ENCODE assay signal across 19 cellular contexts in the genomic region with DNA sequence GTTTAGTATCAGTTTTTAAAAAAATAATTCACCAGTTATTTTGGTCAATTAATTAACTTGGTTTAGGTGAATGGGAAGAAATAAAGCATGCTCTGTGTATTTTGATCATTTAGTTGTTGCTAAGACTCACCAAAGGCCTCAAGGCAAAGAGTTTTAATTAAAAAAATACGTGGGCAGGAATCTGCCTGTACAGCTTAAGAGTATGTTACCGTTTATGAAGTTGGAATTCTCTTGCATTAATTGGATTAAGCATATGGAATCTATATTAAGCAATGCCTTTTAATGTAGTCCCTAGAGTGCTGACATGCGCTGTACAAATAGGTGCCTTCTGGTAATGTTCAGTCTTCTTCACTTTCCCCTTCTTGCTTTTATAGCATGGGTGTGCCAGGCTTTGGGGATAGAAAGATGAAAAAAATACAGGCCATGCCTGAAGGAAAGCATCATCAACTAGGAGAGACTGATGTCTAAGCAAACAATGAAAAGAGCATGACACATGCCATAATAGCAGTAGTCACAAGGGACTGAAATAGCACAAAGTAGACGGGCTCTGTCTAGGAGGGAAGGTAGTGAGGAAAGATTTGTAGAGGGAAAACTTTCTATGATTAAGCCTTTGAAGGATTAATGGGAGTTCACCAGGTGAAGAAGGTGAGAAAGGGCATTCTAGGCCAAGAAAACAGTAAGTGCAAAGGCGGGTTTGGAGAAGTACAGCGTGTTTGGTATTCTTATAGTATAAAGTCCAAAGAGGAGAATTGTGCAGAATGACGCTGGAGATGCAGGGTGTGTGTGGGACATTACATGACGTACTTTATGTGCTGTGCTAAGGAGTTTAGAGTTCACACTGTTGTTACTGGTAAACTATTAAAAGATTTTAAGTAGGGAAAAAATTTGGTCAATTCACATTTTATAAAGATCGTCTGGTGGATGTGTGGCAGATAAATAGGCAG.
DNase-seq lines count a peak whose midpoint lies in the region; ATAC-seq and TF ChIP-seq lines count a peak whose summit lies in the region.
"Had no signal": no experiment of that assay in that cellular context is flagged by ENCODE, and none has a peak within 500 bp of the region (broad histone marks: within the 10 kb centered on the region; RNA-seq: fewer than 3 reads in every experiment).

No MANE protein-coding gene starts in this region.

- BruUV-seq in Caco-2 (replicated peaks; lab: Mats Ljungman, UMichigan) (no TSS peak), PC-3 (replicated peaks; lab: Mats Ljungman, UMichigan) (no TSS peak)

- TF ChIP-seq CTCF in Caco-2 (IDR thresholded peaks at IDR 0.05; ENCODE audit: insufficient read depth in 1 of 2, low read depth in 1 of 2, low read length in 1 of 2, severe bottlenecking in 1 of 2, unreplicated experiment in 1 of 2) (no peak), PC-3 (conservative IDR thresholded peaks at IDR 0.05; ENCODE audit: low read depth, low read length) (no peak), nephron progenitor cell (IDR thresholded peaks at IDR 0.05) (no peak), endothelial cell (IDR thresholded peaks at IDR 0.05; ENCODE audit: unreplicated experiment) (no peak), natural killer cell (IDR thresholded peaks at IDR 0.05) (no peak)

- no peaks in the 10 kb centered on the region for H3K4me1 ChIP-seq in Caco-2
- H3K4me1 ChIP-seq in PC-3 (ENCODE audit: insufficient read depth, low read length): no peaks in the 10 kb centered on the region

- H3K9ac ChIP-seq in PC-3 (ENCODE audit: low read length): no peak overlapping the region

- H3K27me3 Mint-ChIP-seq in Caco-2 (ENCODE audit: insufficient read depth, unreplicated experiment) (no peaks in the 10 kb centered on the region), nephron progenitor cell (ENCODE audit: low read depth, poor library complexity) (no peaks in the 10 kb centered on the region), endothelial cell (ENCODE audit: unreplicated experiment) (no peaks in the 10 kb centered on the region), natural killer cell (ENCODE audit: low read depth in 2 of 2) (peaks cover 10 to 23% of the 10 kb centered on the region in 2 donors)
- H3K27me3 Mint-ChIP-seq in activated CD4-positive, alpha-beta memory T cell treated with anti-CD3 and anti-CD28 coated beads for 36 hours: peaks cover 3% of the 10 kb centered on the region

- H3K4me3 ChIP-seq in Caco-2 (ENCODE audit: low read depth, low read length): no peak overlapping the region
- H3K4me3 ChIP-seq in PC-3 (ENCODE audit: low read length): no peak overlapping the region
- H3K4me3 ChIP-seq: SJSA1 had no signal

- H3K9me3 ChIP-seq in Caco-2: no peaks in the 10 kb centered on the region
- H3K9me3 ChIP-seq in PC-3 (ENCODE audit: low read length): no peaks in the 10 kb centered on the region
- H3K9me3 ChIP-seq: SJSA1 had no signal

- H3K36me3 ChIP-seq in Caco-2 (ENCODE audit: control insufficient read depth, insufficient read depth, low read length) (no peaks in the 10 kb centered on the region), PC-3 (ENCODE audit: low read depth, low read length) (no peaks in the 10 kb centered on the region)
- H3K36me3 ChIP-seq: SJSA1 had no signal

- H3K9me2 ChIP-seq in PC-3 (replicated peaks; ENCODE audit: low read length): no peaks in the 10 kb centered on the region

- H3K27me3 ChIP-seq in Caco-2 (replicated peaks; ENCODE audit: control insufficient read depth, insufficient read depth, low read length) (no peaks in the 10 kb centered on the region), PC-3 (ENCODE audit: low read length) (no peaks in the 10 kb centered on the region)
- H3K27me3 ChIP-seq: SJSA1 had no signal

- ATAC-seq in PC-3 (peak; percentile 86), natural killer cell (no peak)
- ATAC-seq: CD8-positive, alpha-beta T cell; HepG2 had no signal

- intact Hi-C loops in Caco-2 (cut with micrococcal nuclease; ENCODE audit: unreplicated experiment): no loop called here
- intact Hi-C loops in PC-3 (cut with micrococcal nuclease): no loop called here
- intact Hi-C loops in natural killer cell (cut with micrococcal nuclease): no loop called here
- intact Hi-C loops in activated CD4-positive, alpha-beta memory T cell treated with anti-CD3 and anti-CD28 coated beads for 36 hours (cut with micrococcal nuclease): no loop called here

- H3K9me3 Mint-ChIP-seq in Caco-2 (ENCODE audit: unreplicated experiment): no peaks in the 10 kb centered on the region
- H3K9me3 Mint-ChIP-seq in nephron progenitor cell: no peaks in the 10 kb centered on the region
- H3K9me3 Mint-ChIP-seq in endothelial cell (ENCODE audit: unreplicated experiment): no peaks in the 10 kb centered on the region
- H3K9me3 Mint-ChIP-seq in natural killer cell: no peaks in the 10 kb centered on the region
- H3K9me3 Mint-ChIP-seq in activated CD4-positive, alpha-beta memory T cell treated with anti-CD3 and anti-CD28 coated beads for 36 hours: no peaks in the 10 kb centered on the region
- H3K9me3 Mint-ChIP-seq: CD8-positive, alpha-beta T cell had no signal

- H2AFZ ChIP-seq in PC-3 (ENCODE audit: low read length): no peak overlapping the region

- H3K79me2 ChIP-seq in PC-3 (ENCODE audit: low read length): no peaks in the 10 kb centered on the region

- POLR2A ChIA-PET in Caco-2 (lab: Charles Lee) (no interaction called here), PC-3 (lab: Charles Lee; ENCODE audit: unreplicated experiment) (no interaction called here)
- POLR2A ChIA-PET in activated CD4-positive, alpha-beta memory T cell treated with anti-CD3 and anti-CD28 coated beads for 36 hours (lab: Charles Lee): no interaction called here

- peaks cover 7% of the 10 kb centered on the region for H3K4me1 Mint-ChIP-seq in Caco-2 (ENCODE audit: low read depth, unreplicated experiment)
- H3K4me1 Mint-ChIP-seq in nephron progenitor cell: no peaks in the 10 kb centered on the region
- no peaks in the 10 kb centered on the region for H3K4me1 Mint-ChIP-seq in endothelial cell (ENCODE audit: unreplicated experiment)
- peaks cover 0 to 3% of the 10 kb centered on the region in 2 donors for H3K4me1 Mint-ChIP-seq in natural killer cell
- no peaks in the 10 kb centered on the region for H3K4me1 Mint-ChIP-seq in activated CD4-positive, alpha-beta memory T cell treated with anti-CD3 and anti-CD28 coated beads for 36 hours (ENCODE audit: low read depth)

- H3F3A ChIP-seq in PC-3 (ENCODE audit: low read length, unreplicated experiment): no peaks in the 10 kb centered on the region

- CTCF ChIA-PET in Caco-2 (lab: Charles Lee) (no interaction called here), PC-3 (lab: Charles Lee) (no interaction called here)
- CTCF ChIA-PET in activated CD4-positive, alpha-beta memory T cell treated with anti-CD3 and anti-CD28 coated beads for 36 hours (lab: Charles Lee): no interaction called here

- H3K4me3 Mint-ChIP-seq in Caco-2 (ENCODE audit: unreplicated experiment) (no peak overlapping the region), nephron progenitor cell (no peak overlapping the region), endothelial cell (ENCODE audit: unreplicated experiment) (no peak overlapping the region), natural killer cell (no peak overlapping the region)
- no peak overlapping the region for H3K4me3 Mint-ChIP-seq in activated CD4-positive, alpha-beta memory T cell treated with anti-CD3 and anti-CD28 coated beads for 36 hours
- H3K4me3 Mint-ChIP-seq: CD8-positive, alpha-beta T cell had no signal

- no peak overlapping the region for H3K4me2 ChIP-seq in PC-3 (ENCODE audit: low read length)

- no peak for DNase-seq in Caco-2
- DNase-seq in PC-3: peak; percentile 19
- peak; percentile 19 for DNase-seq in fibroblast of gingiva (ENCODE audit: low read depth)
- DNase-seq in nephron progenitor cell: no peak
- no peak for DNase-seq in activated gamma-delta T cell (lab: John Stamatoyannopoulos, UW)
- DNase-seq in endothelial cell (ENCODE audit: low spot score): no peak
- DNase-seq in natural killer cell: no peak
- no peak for DNase-seq in activated CD4-positive, alpha-beta memory T cell treated with anti-CD3 and anti-CD28 coated beads for 36 hours
- DNase-seq: ACHN; CD8-positive, alpha-beta T cell; DND-41; GF-D8; GOT3; MM.1S; NCI-H1105; NCI-H187; NCI-H510A treated with DMSO at 0.1 percent for 48 hours had no signal

- H4K20me1 ChIP-seq in PC-3 (ENCODE audit: low read length): no peaks in the 10 kb centered on the region

- H3K27ac Mint-ChIP-seq in Caco-2 (ENCODE audit: unreplicated experiment): peak overlapping the region; percentile 25
- H3K27ac Mint-ChIP-seq in nephron progenitor cell: peak overlapping the region; percentile 0
- H3K27ac Mint-ChIP-seq in endothelial cell (ENCODE audit: unreplicated experiment): no peak overlapping the region
- no peak overlapping the region for H3K27ac Mint-ChIP-seq in natural killer cell
- H3K27ac Mint-ChIP-seq in activated CD4-positive, alpha-beta memory T cell treated with anti-CD3 and anti-CD28 coated beads for 36 hours: no peak overlapping the region
- H3K27ac Mint-ChIP-seq: CD8-positive, alpha-beta T cell had no signal

- H3K27ac ChIP-seq in PC-3 (ENCODE audit: low read length): no peak overlapping the region
- H3K27ac ChIP-seq: SJSA1 had no signal

- H3K36me3 Mint-ChIP-seq in Caco-2 (ENCODE audit: insufficient read depth, unreplicated experiment) (peaks cover 6% of the 10 kb centered on the region), nephron progenitor cell (ENCODE audit: low read depth) (peaks cover 22% of the 10 kb centered on the region), endothelial cell (ENCODE audit: low read depth, unreplicated experiment) (peaks cover 5% of the 10 kb centered on the region), natural killer cell (no peaks in the 10 kb centered on the region)
- no peaks in the 10 kb centered on the region for H3K36me3 Mint-ChIP-seq in activated CD4-positive, alpha-beta memory T cell treated with anti-CD3 and anti-CD28 coated beads for 36 hours
- H3K36me3 Mint-ChIP-seq: CD8-positive, alpha-beta T cell had no signal

Comparison
In these comparisons a context has a peak if more than half of its experiments do, and no peak if none do; other contexts are left out.
1. DNase-seq: peak in PC-3 (single experiment) and fibroblast of gingiva (single experiment); none in Caco-2 (0 of 2), nephron progenitor cell (single experiment), activated gamma-delta T cell (single experiment), endothelial cell (single experiment), natural killer cell (single experiment) and activated CD4-positive, alpha-beta memory T cell treated with anti-CD3 and anti-CD28 coated beads for 36 hours (single experiment).
2. H3K27ac Mint-ChIP-seq: peak in Caco-2 (single experiment) and nephron progenitor cell (single experiment); none in endothelial cell (single experiment), natural killer cell (0 of 2) and activated CD4-positive, alpha-beta memory T cell treated with anti-CD3 and anti-CD28 coated beads for 36 hours (single experiment).